ENCODE assay signal across 19 cellular contexts in genomic region chr17:80646328-80646727, GRCh38.
DNase-seq lines count a peak whose midpoint lies in the region; ATAC-seq and TF ChIP-seq lines count a peak whose summit lies in the region.
"Had no signal": no experiment of that assay in that cellular context is flagged by ENCODE, and none has a peak within 500 bp of the region (broad histone marks: within the 10 kb centered on the region; RNA-seq: fewer than 3 reads in every experiment).

No MANE protein-coding gene starts in this region.

- CTCF ChIA-PET in activated CD8-positive, alpha-beta memory T cell treated with anti-CD3 and anti-CD28 coated beads, Interleukin-2, amount 10 ng/mL, durations not matched to agents 7 days and 5 days (lab: Charles Lee): no interaction called here

- no peak overlapping the region for H3K4me3 Mint-ChIP-seq in activated CD4-positive, alpha-beta T cell treated with anti-CD3 and anti-CD28 coated beads, Interleukin-2, amount 10 ng/mL, durations not matched to agents 24 days and 14 days
- no peak overlapping the region for H3K4me3 Mint-ChIP-seq in activated CD8-positive, alpha-beta memory T cell treated with anti-CD3 and anti-CD28 coated beads, Interleukin-2, amount 10 ng/mL, durations not matched to agents 7 days and 5 days
- H3K4me3 Mint-ChIP-seq: activated T-helper 1 cell treated with anti-CD3 and anti-CD28 coated beads, Interleukin-12 subunit alpha, Interleukin-12 subunit beta, Interleukin-2, Interleukin-4 antibody, amounts not matched to agents 30 ng/mL and 10 ng/mL and 1 ng/mL, durations not matched to agents 14 hours and 24 hours and 36 hours; nephron had no signal

- in situ Hi-C loops in GM13976 (cut with MboI; ENCODE audit: low sequenced_read_pairs, unreplicated experiment): no loop called here

- intact Hi-C loops in activated CD4-positive, alpha-beta T cell treated with anti-CD3 and anti-CD28 coated beads, Interleukin-2, amount 10 ng/mL, durations not matched to agents 24 days and 14 days (cut with micrococcal nuclease): no loop called here

- H3K36me3 Mint-ChIP-seq in activated CD4-positive, alpha-beta T cell treated with anti-CD3 and anti-CD28 coated beads, Interleukin-2, amount 10 ng/mL, durations not matched to agents 24 days and 14 days (ENCODE audit: low read depth): peaks cover 36% of the 10 kb centered on the region
- H3K36me3 Mint-ChIP-seq in activated CD8-positive, alpha-beta memory T cell treated with anti-CD3 and anti-CD28 coated beads, Interleukin-2, amount 10 ng/mL, durations not matched to agents 7 days and 5 days: peaks cover 10% of the 10 kb centered on the region

- H3K27ac Mint-ChIP-seq in activated CD4-positive, alpha-beta T cell treated with anti-CD3 and anti-CD28 coated beads, Interleukin-2, amount 10 ng/mL, durations not matched to agents 24 days and 14 days: no peak overlapping the region
- H3K27ac Mint-ChIP-seq in activated CD8-positive, alpha-beta memory T cell treated with anti-CD3 and anti-CD28 coated beads, Interleukin-2, amount 10 ng/mL, durations not matched to agents 7 days and 5 days: no peak overlapping the region
- H3K27ac Mint-ChIP-seq: activated T-helper 1 cell treated with anti-CD3 and anti-CD28 coated beads, Interleukin-12 subunit alpha, Interleukin-12 subunit beta, Interleukin-2, Interleukin-4 antibody, amounts not matched to agents 30 ng/mL and 10 ng/mL and 1 ng/mL, durations not matched to agents 14 hours and 24 hours and 36 hours; nephron had no signal

- H3K4me1 Mint-ChIP-seq in activated CD4-positive, alpha-beta T cell treated with anti-CD3 and anti-CD28 coated beads, Interleukin-2, amount 10 ng/mL, durations not matched to agents 24 days and 14 days: peaks cover 66% of the 10 kb centered on the region
- H3K4me1 Mint-ChIP-seq in activated CD8-positive, alpha-beta memory T cell treated with anti-CD3 and anti-CD28 coated beads, Interleukin-2, amount 10 ng/mL, durations not matched to agents 7 days and 5 days: peaks cover 37% of the 10 kb centered on the region

- H3K9me3 Mint-ChIP-seq in activated CD4-positive, alpha-beta T cell treated with anti-CD3 and anti-CD28 coated beads, Interleukin-2, amount 10 ng/mL, durations not matched to agents 24 days and 14 days: peaks cover 11% of the 10 kb centered on the region
- no peaks in the 10 kb centered on the region for H3K9me3 Mint-ChIP-seq in activated CD8-positive, alpha-beta memory T cell treated with anti-CD3 and anti-CD28 coated beads, Interleukin-2, amount 10 ng/mL, durations not matched to agents 7 days and 5 days (ENCODE audit: low read depth)
- H3K9me3 Mint-ChIP-seq: activated naive CD4-positive, alpha-beta T cell treated with anti-CD3 and anti-CD28 coated beads, Interleukin-2, amount 50 U/mL, for 24 hours; CD8-positive, alpha-beta T cell had no signal

- peak; percentile 53 for DNase-seq in activated CD4-positive, alpha-beta T cell treated with anti-CD3 and anti-CD28 coated beads, Interleukin-2, amount 10 ng/mL, durations not matched to agents 24 days and 14 days
- DNase-seq in activated CD4-positive, alpha-beta T cell treated with anti-CD3 and anti-CD28 coated beads, Interleukin-2, amount 50 U/mL, for 1 hour: no peak
- DNase-seq in NCI-H2029 (lab: John Stamatoyannopoulos, UW): peak; percentile 19
- DNase-seq in NCI-H510A (lab: John Stamatoyannopoulos, UW): peak; percentile 59
- no peak for DNase-seq in germinal center (ENCODE audit: low spot score)
- DNase-seq in GM13976 (ENCODE audit: low spot score): no peak
- no peak for DNase-seq in activated CD8-positive, alpha-beta memory T cell treated with anti-CD3 and anti-CD28 coated beads, Interleukin-2, amount 10 ng/mL, durations not matched to agents 7 days and 5 days
- DNase-seq: CD8-positive, alpha-beta T cell; cortex of kidney; NCI-H82; retina; small intestine; stimulated activated CD4-positive, alpha-beta T cell treated with anti-CD3 and anti-CD28 coated beads, Interleukin-2, amount 100 ng/mL, for 24 hours had no signal

- no peak for ATAC-seq in GM18870 (IDR thresholded peaks at IDR 0.05; ENCODE audit: unreplicated experiment)
- ATAC-seq in activated CD8-positive, alpha-beta memory T cell treated with anti-CD3 and anti-CD28 coated beads, Interleukin-2, amount 10 ng/mL, durations not matched to agents 7 days and 5 days: no peak
- ATAC-seq: CD8-positive, alpha-beta T cell; GM12878; Right ventricle myocardium inferior had no signal

- no peak for TF ChIP-seq CTCF in GM13976 (IDR thresholded peaks at IDR 0.05; ENCODE audit: borderline replicate concordance, control extremely low read depth, extremely low read depth, insufficient read depth, missing control alignments)

- H3K27me3 Mint-ChIP-seq in activated CD4-positive, alpha-beta T cell treated with anti-CD3 and anti-CD28 coated beads, Interleukin-2, amount 10 ng/mL, durations not matched to agents 24 days and 14 days: no peaks in the 10 kb centered on the region
- no peaks in the 10 kb centered on the region for H3K27me3 Mint-ChIP-seq in activated CD8-positive, alpha-beta memory T cell treated with anti-CD3 and anti-CD28 coated beads, Interleukin-2, amount 10 ng/mL, durations not matched to agents 7 days and 5 days
- H3K27me3 Mint-ChIP-seq: activated naive CD4-positive, alpha-beta T cell treated with anti-CD3 and anti-CD28 coated beads, Interleukin-2, amount 50 U/mL, for 24 hours had no signal

Comparison
In these comparisons a context has a peak if more than half of its experiments do, and no peak if none do; other contexts are left out.
1. DNase-seq: peak in activated CD4-positive, alpha-beta T cell treated with anti-CD3 and anti-CD28 coated beads, Interleukin-2, amount 10 ng/mL, durations not matched to agents 24 days and 14 days (single experiment), NCI-H2029 (single experiment) and NCI-H510A (single experiment); none in activated CD4-positive, alpha-beta T cell treated with anti-CD3 and anti-CD28 coated beads, Interleukin-2, amount 50 U/mL, for 1 hour (single experiment), germinal center (single experiment), GM13976 (single experiment) and activated CD8-positive, alpha-beta memory T cell treated with anti-CD3 and anti-CD28 coated beads, Interleukin-2, amount 10 ng/mL, durations not matched to agents 7 days and 5 days (single experiment).